In the genomic region with DNA sequence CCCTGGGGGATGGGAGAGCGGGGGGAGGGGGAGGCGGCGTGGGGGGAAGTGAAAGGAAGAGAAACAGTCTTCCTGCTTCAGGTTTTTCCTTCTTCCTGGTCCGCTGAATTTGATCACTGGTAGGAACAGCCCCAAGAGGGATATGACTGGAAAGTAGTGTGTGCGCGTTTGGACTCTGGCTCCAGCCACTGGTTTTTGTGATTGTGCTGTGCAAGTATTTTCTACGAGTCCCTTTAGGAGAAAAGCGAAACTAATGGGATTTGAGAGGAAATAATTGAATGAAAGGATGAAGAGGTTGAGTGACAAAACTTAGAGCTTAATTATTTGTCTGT, we compare ENCODE assay signal across 8 cellular contexts. TPM values are rescaled to one million over a fixed set of nuclear protein-coding genes. Genes with fewer than 3 reads are reported as not detected.
A peak's percentile ranks its signal among the peaks of the same experiment; 100 is the strongest.
DNase-seq lines count a peak whose midpoint lies in the region; ATAC-seq, FAIRE-seq and TF ChIP-seq lines count a peak whose summit lies in the region.

No MANE protein-coding gene starts in this region.

- H3K9ac ChIP-seq in endothelial cell of umbilical vein (replicated peaks; ENCODE audit: extremely low read depth, insufficient read depth, low read length): peak overlapping the region; percentile 80

- BruUV-seq in endothelial cell of umbilical vein (replicated peaks; lab: Mats Ljungman, UMichigan): no TSS peak

- H2AFZ ChIP-seq in ACC112 (ENCODE audit: low read length, unreplicated experiment) (peak overlapping the region; percentile 56), endothelial cell of umbilical vein (ENCODE audit: low read depth, low read length) (peak overlapping the region; percentile 29)

- no peak for FAIRE-seq in endothelial cell of umbilical vein (lab: Jason Lieb, UNC)

- POLR2A ChIA-PET in endothelial cell of umbilical vein (lab: Charles Lee): interaction anchor here (1.5 kb wide), 1 partner anchor 32 kb away, joined by 3 read pairs; no protein-coding TSS in a partner anchor

- no peak for TF ChIP-seq CTCF in NB4 (IDR thresholded peaks at IDR 0.05; ENCODE audit: low read depth, low read length)
- no peak for TF ChIP-seq CTCF in endothelial cell of umbilical vein (IDR thresholded peaks at IDR 0.05; ENCODE audit: extremely low read depth in 1 of 2, insufficient read depth in 1 of 2, low read depth in 1 of 2, low read length in 2 of 2)

- H3K27me3 ChIP-seq in ACC112 (ENCODE audit: insufficient read depth, low read length) (no peaks in the 10 kb centered on the region), endothelial cell of umbilical vein (ENCODE audit: control insufficient read depth in 2 of 2, insufficient read depth in 2 of 2, low read length in 2 of 2) (no peaks in the 10 kb centered on the region), muscle layer of duodenum (ENCODE audit: low read depth, low read length) (no peaks in the 10 kb centered on the region)

- dilution Hi-C loops in endothelial cell of umbilical vein (cut with MboI; ENCODE audit: extremely low pct_ligation_motif_present, low sequenced_read_pairs): no loop called here

- H3K4me2 ChIP-seq in endothelial cell of umbilical vein (ENCODE audit: insufficient read depth, low read length): peak overlapping the region; percentile 92

- DNase-seq in NB4 (ENCODE audit: low read depth) (no peak), endothelial cell of umbilical vein (ENCODE audit: low read depth, low spot score) (peak; percentile 31), islet precursor cell (no peak), NCI-H774 (lab: John Stamatoyannopoulos, UW) (no peak)
- DNase-seq in stimulated activated CD4-positive, alpha-beta T cell treated with anti-CD3 and anti-CD28 coated beads, Interleukin-2, amount 100 ng/mL, for 48 hours: no peak

- H3K36me3 ChIP-seq in ACC112 (ENCODE audit: insufficient read depth, low read length) (no peaks in the 10 kb centered on the region), endothelial cell of umbilical vein (ENCODE audit: control insufficient read depth in 2 of 2, extremely low read depth in 1 of 2, insufficient read depth in 2 of 2, low read length in 2 of 2) (no peaks in the 10 kb centered on the region), muscle layer of duodenum (ENCODE audit: control insufficient read depth in 1 of 2, insufficient read depth in 2 of 2, low read length in 2 of 2) (peaks cover 0 to 3% of the 10 kb centered on the region in 2 donors)

- intact Hi-C loops in endothelial cell of umbilical vein (cut with micrococcal nuclease): no loop called here

- H3K9me3 ChIP-seq in endothelial cell of umbilical vein (replicated peaks; ENCODE audit: control insufficient read depth, insufficient read depth, low read length): no peaks in the 10 kb centered on the region
- H3K9me3 ChIP-seq in muscle layer of duodenum (ENCODE audit: control insufficient read depth in 1 of 2, low read length in 2 of 2): no peaks in the 10 kb centered on the region

- H3K27ac ChIP-seq in ACC112 (ENCODE audit: low read depth, low read length) (peak overlapping the region; percentile 65), endothelial cell of umbilical vein (ENCODE audit: insufficient read depth, low read depth, low read length) (peak overlapping the region; percentile 89), muscle layer of duodenum (ENCODE audit: low read length) (peak overlapping the region; percentile 62)

- H3K4me1 ChIP-seq in ACC112 (ENCODE audit: control insufficient read depth, insufficient read depth, low read length, unreplicated experiment): peaks cover 30% of the 10 kb centered on the region
- peaks cover 6% of the 10 kb centered on the region for H3K4me1 ChIP-seq in endothelial cell of umbilical vein (ENCODE audit: control insufficient read depth, extremely low read depth, insufficient read depth, low read length)
- no peaks in the 10 kb centered on the region for H3K4me1 ChIP-seq in muscle layer of duodenum (ENCODE audit: control insufficient read depth in 1 of 2, insufficient read depth in 2 of 2, low read length in 2 of 2)

- H3K79me2 ChIP-seq in ACC112 (ENCODE audit: control insufficient read depth, insufficient read depth, low read length, unreplicated experiment) (peaks cover 32% of the 10 kb centered on the region), endothelial cell of umbilical vein (ENCODE audit: control insufficient read depth, insufficient read depth, low read length) (peaks cover 27% of the 10 kb centered on the region)

- no peaks in the 10 kb centered on the region for H3K9me1 ChIP-seq in endothelial cell of umbilical vein (replicated peaks; ENCODE audit: control insufficient read depth, extremely low read depth, insufficient read depth, low read length)

- CTCF ChIA-PET in endothelial cell of umbilical vein (lab: Charles Lee): no interaction called here

- ATAC-seq in HG02642 (IDR thresholded peaks at IDR 0.05; ENCODE audit: poor library complexity, unreplicated experiment): no peak

- TF ChIP-seq POLR2A in NB4 (IDR thresholded peaks at IDR 0.05; ENCODE audit: extremely low read depth, insufficient read length): no peak
- no peak for TF ChIP-seq POLR2A in endothelial cell of umbilical vein (IDR thresholded peaks at IDR 0.05; ENCODE audit: low read depth, low read length)

- no peaks in the 10 kb centered on the region for H4K20me1 ChIP-seq in endothelial cell of umbilical vein (replicated peaks; ENCODE audit: control insufficient read depth, extremely low read depth, insufficient read depth, low read length)

- H3K4me3 ChIP-seq in ACC112 (ENCODE audit: low read depth, low read length) (peak overlapping the region; percentile 95), NB4 (ENCODE audit: low read depth, low read length) (peak overlapping the region; percentile 68), endothelial cell of umbilical vein (replicated peaks in 1 of 3; ENCODE audit: insufficient read depth in 1 of 3, low read depth in 1 of 3, low read length in 3 of 3) (peak overlapping the region; percentile 64 to 98 (median 68)), muscle layer of duodenum (ENCODE audit: low read depth in 1 of 2, low read length in 2 of 2) (peak overlapping the region; percentile 72 to 74)

TF ChIP-seq in endothelial cell of umbilical vein, 7 proteins besides CTCF, POLR2A, EP300 and RAD21:
- TF ChIP-seq MYC (IDR thresholded peaks at IDR 0.05; ENCODE audit: low read depth, low read length): no peak
- no peak for TF ChIP-seq JUN (IDR thresholded peaks at IDR 0.05; ENCODE audit: borderline replicate concordance, insufficient read depth, insufficient read length, low read depth)
- TF ChIP-seq EZH2 (IDR thresholded peaks at IDR 0.05; ENCODE audit: borderline replicate concordance, low read depth, low read length, severe bottlenecking): no peak
- no peak for TF ChIP-seq FOS (IDR thresholded peaks at IDR 0.05; ENCODE audit: borderline replicate concordance, insufficient read depth, low read length)
- TF ChIP-seq, protein P1, sequence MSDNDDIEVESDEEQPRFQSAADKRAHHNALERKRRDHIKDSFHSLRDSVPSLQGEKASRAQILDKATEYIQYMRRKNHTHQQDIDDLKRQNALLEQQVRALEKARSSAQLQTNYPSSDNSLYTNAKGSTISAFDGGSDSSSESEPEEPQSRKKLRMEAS (IDR thresholded peaks at IDR 0.05; ENCODE audit: insufficient read depth, insufficient read length): no peak
- TF ChIP-seq POLR2AphosphoS5 (IDR thresholded peaks at IDR 0.05; ENCODE audit: insufficient read depth, low read depth, low read length): no peak
- no peak for TF ChIP-seq GATA2 (IDR thresholded peaks at IDR 0.05; ENCODE audit: insufficient read depth, insufficient read length, low read depth, low read length)

RNA-seq across cellular contexts. Expression of gene PRRG1, which starts 0.8 kb away (rescaled TPM):
- 28.3 and 37.6 TPM in 2 replicates for total RNA-seq in endothelial cell of umbilical vein
- 46.3 TPM in 2 replicates for polyA plus RNA-seq in endothelial cell of umbilical vein
- 22.4 and 22.5 TPM in 2 replicates for polyA plus RNA-seq in endothelial cell of umbilical vein (2011; cell fraction: cytosol; rRNA removed)
- 29.3 and 33.3 TPM in 2 replicates for polyA plus RNA-seq in endothelial cell of umbilical vein (2011; cell fraction: nucleus; rRNA removed)
- 28.8 and 39.5 TPM in 2 replicates for polyA plus RNA-seq in endothelial cell of umbilical vein (2012)
- 91.0 and 105 TPM in 2 replicates for polyA minus RNA-seq in endothelial cell of umbilical vein
- polyA minus RNA-seq in endothelial cell of umbilical vein (2011; cell fraction: cytosol; rRNA and poly(A)+ RNA removed): 10.9 TPM
- polyA minus RNA-seq in endothelial cell of umbilical vein (2011; cell fraction: nucleus; rRNA and poly(A)+ RNA removed): 57.9 and 77.3 TPM in 2 replicates
